In genomic region chr4:8754634-8755589, GRCh38 we compare ENCODE assay signal across 2 cellular contexts.
TF ChIP-seq lines count a peak whose summit lies in the region.

No MANE protein-coding gene starts in this region.

TF ChIP-seq in HepG2, 621 proteins besides CTCF, POLR2A, EP300 and RAD21 (continued from another document):
- TF ChIP-seq ZNF616 (CRISPR knock-in tag; IDR thresholded peaks at IDR 0.05; ENCODE audit: low read depth) (no peak), PPARG (CRISPR knock-in tag; conservative IDR thresholded peaks at IDR 0.05) (no peak), ZBTB42 (CRISPR knock-in tag; IDR thresholded peaks at IDR 0.05) (no peak), ZNF816 (CRISPR knock-in tag; IDR thresholded peaks at IDR 0.05; ENCODE audit: borderline replicate concordance) (no peak), GRHL1 (CRISPR knock-in tag; conservative IDR thresholded peaks at IDR 0.05) (no peak), ZNF674 (CRISPR knock-in tag; IDR thresholded peaks at IDR 0.05; ENCODE audit: low read depth) (no peak), YY1 (IDR thresholded peaks at IDR 0.05; ENCODE audit: insufficient read depth, insufficient replicate concordance, low read depth, low read length) (no peak), MTERF4 (CRISPR knock-in tag; IDR thresholded peaks at IDR 0.05) (no peak), ZNF256 (CRISPR knock-in tag; conservative IDR thresholded peaks at IDR 0.05) (no peak), ZNF772 (CRISPR knock-in tag; IDR thresholded peaks at IDR 0.05) (no peak), PAWR (CRISPR knock-in tag; IDR thresholded peaks at IDR 0.05; ENCODE audit: borderline replicate concordance) (no peak), SIN3B (IDR thresholded peaks at IDR 0.05; ENCODE audit: low read length) (no peak), PLSCR1 (CRISPR knock-in tag; IDR thresholded peaks at IDR 0.05; ENCODE audit: borderline replicate concordance) (no peak), SYNCRIP (IDR thresholded peaks at IDR 0.05; ENCODE audit: insufficient read depth, low read depth, low read length) (no peak)
TF ChIP-seq in HepG2: peak in this region for 0.

TF ChIP-seq in endothelial cell of umbilical vein, 7 proteins besides CTCF, POLR2A, EP300 and RAD21 (continued from another document):
- TF ChIP-seq MAX (IDR thresholded peaks at IDR 0.05; ENCODE audit: insufficient read depth, insufficient read length) (no peak), JUN (IDR thresholded peaks at IDR 0.05; ENCODE audit: borderline replicate concordance, insufficient read depth, insufficient read length, low read depth) (no peak), EZH2 (IDR thresholded peaks at IDR 0.05; ENCODE audit: borderline replicate concordance, low read depth, low read length, severe bottlenecking) (no peak)
